Comparison of ENCODE assay signal across 29 cellular contexts in the genomic region with DNA sequence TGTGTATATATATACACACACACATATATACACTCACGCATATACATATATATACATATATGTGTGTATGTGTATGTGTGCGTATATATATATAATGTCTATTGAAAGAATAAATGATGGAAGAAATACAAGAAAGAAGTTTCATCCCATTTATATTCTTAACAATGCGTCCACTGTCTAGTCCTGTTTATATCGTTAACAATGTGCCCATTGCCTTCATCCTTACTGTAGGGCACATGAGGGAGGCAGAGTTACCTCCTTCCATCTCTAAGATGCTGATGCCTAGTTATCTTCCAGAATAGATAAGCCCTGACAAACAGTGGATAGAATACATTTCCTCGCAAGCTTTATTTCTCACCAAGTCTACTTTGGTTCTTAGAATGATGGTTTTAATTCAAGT.
"Had no signal": no experiment of that assay in that cellular context is flagged by ENCODE, and none has a peak within 500 bp of the region (broad histone marks: within the 10 kb centered on the region; RNA-seq: fewer than 3 reads in every experiment).

No MANE protein-coding gene starts in this region.

- DNase-seq: activated CD4-positive, alpha-beta memory T cell treated with anti-CD3 and anti-CD28 coated beads for 36 hours; activated CD4-positive, alpha-beta T cell treated with anti-CD3 and anti-CD28 coated beads for 36 hours; activated CD4-positive, alpha-beta T cell treated with anti-CD3 and anti-CD28 coated beads, Interleukin-2, amount 10 ng/mL, durations not matched to agents 24 days and 14 days; activated CD4-positive, CD25-positive, alpha-beta regulatory T cell; activated CD4-positive, CD25-positive, alpha-beta regulatory T cell treated with anti-CD3 and anti-CD28 coated beads, Interleukin-2, amount 50 U/mL, for 72 hours; activated CD8-positive, alpha-beta memory T cell treated with anti-CD3 and anti-CD28 coated beads, Interleukin-2, amount 10 ng/mL, durations not matched to agents 7 days and 5 days; activated CD8-positive, alpha-beta memory T cell treated with anti-CD3 and anti-CD28 coated beads, Interleukin-2, amount 50 U/mL, for 4 hours; activated CD8-positive, alpha-beta T cell treated with anti-CD3 and anti-CD28 coated beads, Interleukin-2, amount 10 ng/mL, durations not matched to agents 7 days and 5 days; activated effector memory CD4-positive, alpha-beta T cell treated with anti-CD3 and anti-CD28 coated beads, Interleukin-2, amount 50 U/mL, for 16 hours; activated naive CD4-positive, alpha-beta T cell treated with anti-CD3 and anti-CD28 coated beads for 36 hours; activated naive CD8-positive, alpha-beta T cell treated with anti-CD3 and anti-CD28 coated beads for 36 hours; activated naive CD8-positive, alpha-beta T cell treated with anti-CD3 and anti-CD28 coated beads, Interleukin-2, amount 50 U/mL, for 24 hours; activated T-cell treated with anti-CD3 and anti-CD28 coated beads, Interleukin-2, amount 50 U/mL, for 1 hour; activated T-cell treated with anti-CD3 and anti-CD28 coated beads, Interleukin-2, amount 50 U/mL, for 48 hours; adrenal gland; amygdala; cortex of kidney; dermis blood vessel endothelial cell; effector CD4-positive, alpha-beta T cell; effector memory CD8-positive, alpha-beta T cell; erythroblast; foreskin keratinocyte; gastrocnemius medialis; heart right ventricle; T-helper 2 cell had no signal

- H3K27ac ChIP-seq: adrenal gland, ascending aorta, breast epithelium, cardiac muscle cell, esophagus muscularis mucosa, foreskin keratinocyte, gastrocnemius medialis, heart right ventricle had no signal

- ATAC-seq: activated CD4-positive, alpha-beta T cell treated with anti-CD3 and anti-CD28 coated beads for 36 hours; activated CD8-positive, alpha-beta memory T cell treated with anti-CD3 and anti-CD28 coated beads, Interleukin-2, amount 10 ng/mL, durations not matched to agents 7 days and 5 days; activated CD8-positive, alpha-beta T cell treated with anti-CD3 and anti-CD28 coated beads, Interleukin-2, amount 10 ng/mL, durations not matched to agents 7 days and 5 days; activated naive CD8-positive, alpha-beta T cell treated with anti-CD3 and anti-CD28 coated beads, Interleukin-2, amount 50 U/mL, for 24 hours; effector memory CD8-positive, alpha-beta T cell; foreskin keratinocyte; gastrocnemius medialis; heart right ventricle had no signal
